In genomic region chr13:110279684-110280083, GRCh38 we compare ENCODE assay signal across 17 cellular contexts. TPM values are rescaled to one million over a fixed set of nuclear protein-coding genes. Genes with fewer than 3 reads are reported as not detected.
A peak's percentile ranks its signal among the peaks of the same experiment; 100 is the strongest.
DNase-seq lines count a peak whose midpoint lies in the region; ATAC-seq and TF ChIP-seq lines count a peak whose summit lies in the region.
"Had no signal": no experiment of that assay in that cellular context is flagged by ENCODE, and none has a peak within 500 bp of the region (broad histone marks: within the 10 kb centered on the region; RNA-seq: fewer than 3 reads in every experiment).

No MANE protein-coding gene starts in this region.

- intact Hi-C loops in right cardiac atrium (cut with DNase I) = no loop called here
- intact Hi-C loops in Right ventricle myocardium inferior (cut with DNase I) = no loop called here
- intact Hi-C loops in vagina (cut with DNase I) = no loop called here

- no peak overlapping the region for H3K4me2 ChIP-seq in smooth muscle cell
- H3K4me2 ChIP-seq: A549 had no signal

- H3K9me3 ChIP-seq in right cardiac atrium (ENCODE audit: control insufficient read depth, low read length) = no peaks in the 10 kb centered on the region
- H3K9me3 ChIP-seq in smooth muscle cell (replicated peaks; ENCODE audit: low read depth) = no peaks in the 10 kb centered on the region
- H3K9me3 ChIP-seq in vagina = no peaks in the 10 kb centered on the region
- H3K9me3 ChIP-seq: A549 had no signal

- H3K79me2 ChIP-seq in smooth muscle cell (ENCODE audit: low read depth) = peaks cover 100% of the 10 kb centered on the region

- H4K20me1 ChIP-seq in smooth muscle cell (ENCODE audit: low read depth) = peaks cover 100% of the 10 kb centered on the region

- H3K4me3 ChIP-seq in right cardiac atrium (ENCODE audit: low read length) (no peak overlapping the region), smooth muscle cell (no peak overlapping the region), vagina (no peak overlapping the region)
- H3K4me3 ChIP-seq: A549 had no signal

- H3K36me3 ChIP-seq in smooth muscle cell (ENCODE audit: low read depth) = no peaks in the 10 kb centered on the region
- no peaks in the 10 kb centered on the region for H3K36me3 ChIP-seq in vagina

- H2AFZ ChIP-seq in smooth muscle cell (ENCODE audit: low read depth) = no peak overlapping the region

- TF ChIP-seq POLR2A in vagina (IDR thresholded peaks at IDR 0.05) = no peak

- 61% methylated on average over 4 of the region's 4 CpGs for WGBS in right cardiac atrium
- 90% methylated on average over 4 of the region's 4 CpGs for WGBS in smooth muscle cell (ENCODE audit: low lambda C conversion rate)

- peak overlapping the region; percentile 5 for H3K27ac ChIP-seq in right cardiac atrium (ENCODE audit: low read length)
- peak overlapping the region; percentile 58 for H3K27ac ChIP-seq in smooth muscle cell (ENCODE audit: low read depth)
- peak overlapping the region; percentile 26 for H3K27ac ChIP-seq in vagina
- H3K27ac ChIP-seq: A549, C4-2B had no signal

- DNase-seq in right cardiac atrium (no peak), Right ventricle myocardium inferior (ENCODE audit: missing footprints) (no peak), islet precursor cell (peak; percentile 27), smooth muscle cell (lab: John Stamatoyannopoulos, UW; ENCODE audit: unreplicated experiment) (no peak), vagina (ENCODE audit: extremely low spot score in 2 of 2) (peak in 1 of 2 donors; percentile 60), occipital lobe (lab: John Stamatoyannopoulos, UW) (no peak), superior temporal gyrus (ENCODE audit: extremely low spot score) (no peak), HuH-7.5 (ENCODE audit: low spot score) (no peak)
- DNase-seq: DMS53, H9, NCI-H1417 treated with DMSO at 0.1 percent for 48 hours, NCI-H2029, NCI-H2171 treated with DMSO at 0.1 percent for 48 hours, NCI-H510A treated with DMSO at 0.1 percent for 48 hours, RPMI8226 had no signal

- peaks cover 80% of the 10 kb centered on the region for H3F3A ChIP-seq in smooth muscle cell (ENCODE audit: low read depth)

- H3K4me1 ChIP-seq in right cardiac atrium (ENCODE audit: control insufficient read depth, insufficient read depth, low read length) (peaks cover 20% of the 10 kb centered on the region), smooth muscle cell (ENCODE audit: low read depth) (no peaks in the 10 kb centered on the region), vagina (peaks cover 14% of the 10 kb centered on the region)

- no peak overlapping the region for H3K9ac ChIP-seq in smooth muscle cell (ENCODE audit: low read depth)

- ATAC-seq in right cardiac atrium = peak in 1 of 2 donors; percentile 34
- no peak for ATAC-seq in Right ventricle myocardium inferior
- ATAC-seq: A549 had no signal

- H3K27me3 ChIP-seq in right cardiac atrium (ENCODE audit: control insufficient read depth, insufficient read depth) (no peaks in the 10 kb centered on the region), smooth muscle cell (ENCODE audit: low read depth) (no peaks in the 10 kb centered on the region), vagina (no peaks in the 10 kb centered on the region)

- TF ChIP-seq CTCF in smooth muscle cell (IDR thresholded peaks at IDR 0.05; ENCODE audit: borderline replicate concordance, insufficient read depth, poor library complexity, severe bottlenecking) (no peak), vagina (IDR thresholded peaks at IDR 0.05) (no peak)

RNA-seq across cellular contexts. Expression of gene COL4A1, which starts 27.3 kb away (rescaled TPM):
- total RNA-seq in right cardiac atrium (100 to 1,000 TPM in 3 of 4 donors, 10 to 100 TPM in 1; 91.9 to 267 (median 118) TPM), Right ventricle myocardium inferior (128 TPM), smooth muscle cell (4,372 and 5,353 TPM in 2 replicates), vagina (178 TPM), occipital lobe (67.8 TPM)
- polyA plus RNA-seq in right cardiac atrium (69.8 TPM), smooth muscle cell (1,844 and 2,409 TPM in 2 replicates)

RNA-seq across cellular contexts. Expression of gene COL4A2, which starts 27.4 kb away (rescaled TPM):
- total RNA-seq in right cardiac atrium = 100 to 1,000 TPM in 3 of 4 donors, 10 to 100 TPM in 1; 84.7 to 268 (median 123) TPM
- 101 TPM for polyA plus RNA-seq in right cardiac atrium
- 126 TPM for total RNA-seq in Right ventricle myocardium inferior
- total RNA-seq in smooth muscle cell = 1,456 and 1,535 TPM in 2 replicates
- polyA plus RNA-seq in smooth muscle cell = 2,012 and 2,786 TPM in 2 replicates
- total RNA-seq in vagina = 180 TPM
- total RNA-seq in occipital lobe = 56.8 TPM

Comparison
In these comparisons a context has a peak if more than half of its experiments do, and no peak if none do; other contexts are left out.
1. H3K27ac ChIP-seq: peak in every context shown above with its lines; median percentile 58 in smooth muscle cell; 26 in vagina; 5 in right cardiac atrium.
2. RNA of gene COL4A1, which starts 27.3 kb away (total RNA-seq): 4,372 to 5,353 TPM in smooth muscle cell; 178 TPM in vagina (single experiment), 91.9 to 267 TPM in right cardiac atrium, 128 TPM in Right ventricle myocardium inferior (single experiment) and 67.8 TPM in occipital lobe (single experiment); every median in the first group is over 10 times any median in the second.